ENCODE assay signal across 1 cellular context in the genomic region with DNA sequence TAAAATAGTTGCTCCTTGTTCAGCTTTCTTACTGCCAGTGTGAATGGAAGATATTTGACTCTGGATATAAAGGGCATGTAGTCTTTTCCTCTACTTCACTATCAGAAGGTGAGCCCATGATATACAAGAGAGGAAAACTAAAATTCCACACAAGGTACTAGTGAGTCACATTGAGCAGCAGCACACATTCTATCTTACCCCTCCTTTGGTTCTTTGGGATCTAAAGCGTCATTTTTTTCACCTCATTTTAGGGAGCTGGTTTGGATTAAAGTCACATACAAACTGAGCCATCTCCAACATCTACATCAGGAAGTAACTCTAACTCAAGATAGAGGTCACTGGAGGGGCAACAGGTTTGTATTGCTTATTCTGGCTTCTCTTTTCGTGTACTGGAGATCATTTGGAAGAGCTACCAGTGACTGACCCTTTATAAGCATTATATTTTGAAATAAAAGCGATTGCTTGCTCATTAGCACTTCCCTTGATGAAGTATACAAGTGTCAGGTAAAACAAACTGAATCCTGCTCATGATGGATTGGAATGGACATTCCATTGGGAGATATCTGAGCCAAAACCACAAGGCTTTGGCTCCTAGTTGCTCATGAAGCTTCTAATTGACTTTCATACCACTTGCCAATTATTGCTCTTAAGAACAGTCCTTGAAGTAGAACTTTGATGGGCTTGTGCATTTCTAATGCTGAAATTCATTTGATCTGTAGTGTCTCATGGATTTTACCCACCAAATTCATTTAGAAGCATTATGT.
TF ChIP-seq lines count a peak whose summit lies in the region.

No MANE protein-coding gene starts in this region.

TF ChIP-seq in IMR-90, 13 proteins besides CTCF, POLR2A, EP300 and RAD21 (continued from another document):
- TF ChIP-seq RFX5 (IDR thresholded peaks at IDR 0.05; ENCODE audit: low read depth, low read length): no peak
